Comparison of ENCODE assay signal across 1 cellular context in genomic region chr7:149317986-149318672, GRCh38.
A peak's percentile ranks its signal among the peaks of the same experiment; 100 is the strongest.
TF ChIP-seq lines count a peak whose summit lies in the region.

No MANE protein-coding gene starts in this region.

TF ChIP-seq in H1, 55 proteins besides CTCF, POLR2A, EP300 and RAD21 (continued from another document):
- no peak for TF ChIP-seq SAP30 (IDR thresholded peaks at IDR 0.05; ENCODE audit: insufficient read depth, insufficient replicate concordance, low read length)
- TF ChIP-seq CEBPB (IDR thresholded peaks at IDR 0.05; ENCODE audit: low read depth, low read length): 0 out of 2 replicates have a peak, but pooled peaks have one; percentile 36
- 0 out of 2 replicates have a peak, but pooled peaks have one; percentile 49 for TF ChIP-seq JUND (IDR thresholded peaks at IDR 0.05; ENCODE audit: low read length)
